2 cellular contexts compared by ENCODE assay signal in genomic region chr9:74858753-74859414, GRCh38.
TF ChIP-seq lines count a peak whose summit lies in the region.

No MANE protein-coding gene starts in this region.

TF ChIP-seq in IMR-90, 13 proteins besides CTCF, POLR2A, EP300 and RAD21:
- TF ChIP-seq BHLHE40 (IDR thresholded peaks at IDR 0.05; ENCODE audit: low read depth, low read length) = no peak
- TF ChIP-seq USF2 (IDR thresholded peaks at IDR 0.05; ENCODE audit: low read depth, low read length) = no peak
- TF ChIP-seq RCOR1 (IDR thresholded peaks at IDR 0.05; ENCODE audit: insufficient replicate concordance, low read length) = no peak
- 0 out of 2 replicates have a peak, but pooled peaks have one; percentile 40 for TF ChIP-seq NFE2L2 (IDR thresholded peaks at IDR 0.05; ENCODE audit: low read depth, low read length)
- TF ChIP-seq SMC3 (IDR thresholded peaks at IDR 0.05; ENCODE audit: low read depth, low read length) = no peak
- no peak for TF ChIP-seq MAZ (IDR thresholded peaks at IDR 0.05; ENCODE audit: borderline replicate concordance, low read depth, low read length)
- no peak for TF ChIP-seq ELK1 (IDR thresholded peaks at IDR 0.05; ENCODE audit: borderline replicate concordance, low read depth, low read length)
- no peak for TF ChIP-seq CHD1 (IDR thresholded peaks at IDR 0.05; ENCODE audit: low read depth, low read length)
- no peak for TF ChIP-seq CEBPB (IDR thresholded peaks at IDR 0.05; ENCODE audit: low read depth, low read length)

TF ChIP-seq in K562, 482 proteins besides CTCF, POLR2A, EP300 and RAD21 (continues in another document):
- TF ChIP-seq TSHZ1 (CRISPR knock-in tag; IDR thresholded peaks at IDR 0.05) (no peak), ZNF253 (CRISPR knock-in tag; conservative IDR thresholded peaks at IDR 0.05) (no peak), ZNF79 (CRISPR knock-in tag; IDR thresholded peaks at IDR 0.05; ENCODE audit: low read depth) (no peak), BACH1 (tag; IDR thresholded peaks at IDR 0.05) (peak; percentile 43; the same call in 1 of the 2 replicates), NR1H2 (CRISPR knock-in tag; IDR thresholded peaks at IDR 0.05) (no peak), ZNF124 (CRISPR knock-in tag; IDR thresholded peaks at IDR 0.05) (no peak), ZNF316 (IDR thresholded peaks at IDR 0.05) (peak; percentile 88), YY1 (IDR thresholded peaks at IDR 0.05; ENCODE audit: borderline replicate concordance in 1 of 3, control insufficient read depth in 1 of 3, extremely low read depth in 1 of 3, insufficient read depth in 3 of 3, insufficient read length in 1 of 3, insufficient replicate concordance in 2 of 3, low read depth in 1 of 3, low read length in 2 of 3) (no peak), SLC30A9 (CRISPR knock-in tag; IDR thresholded peaks at IDR 0.05) (no peak), PYGO2 (tag; IDR thresholded peaks at IDR 0.05) (no peak), NCOA1 (IDR thresholded peaks at IDR 0.05; ENCODE audit: low read depth) (no peak), SRSF9 (IDR thresholded peaks at IDR 0.05; ENCODE audit: borderline replicate concordance, low read depth, low read length) (no peak), SP2 (IDR thresholded peaks at IDR 0.05; ENCODE audit: extremely low read depth, low read depth, low read length, poor library complexity, severe bottlenecking) (no peak), E2F4 (CRISPR knock-in tag; IDR thresholded peaks at IDR 0.05; ENCODE audit: low read depth) (no peak), NFE2 (IDR thresholded peaks at IDR 0.05; ENCODE audit: low read depth) (peak; percentile 91), TEAD4 (IDR thresholded peaks at IDR 0.05; ENCODE audit: low read length) (no peak), TEAD4 (CRISPR knock-in tag; IDR thresholded peaks at IDR 0.05; ENCODE audit: borderline replicate concordance) (no peak), CTBP1 (IDR thresholded peaks at IDR 0.05; ENCODE audit: borderline replicate concordance) (no peak), MEIS2 (IDR thresholded peaks at IDR 0.05; ENCODE audit: partially characterized antibody) (no peak), ZNF655 (CRISPR knock-in tag; IDR thresholded peaks at IDR 0.05) (no peak), RBFOX2 (IDR thresholded peaks at IDR 0.05; ENCODE audit: low read depth, low read length) (no peak), ZNF197 (CRISPR knock-in tag; IDR thresholded peaks at IDR 0.05; ENCODE audit: low read depth) (no peak), RBM17 (IDR thresholded peaks at IDR 0.05; ENCODE audit: borderline replicate concordance, low read depth, low read length) (no peak), MAFK (IDR thresholded peaks at IDR 0.05; ENCODE audit: low read length) (peak; percentile 66; the same call in 1 of the 2 replicates), ZNF165 (CRISPR knock-in tag; IDR thresholded peaks at IDR 0.05; ENCODE audit: borderline replicate concordance) (no peak), C11orf30 (IDR thresholded peaks at IDR 0.05; ENCODE audit: low read depth) (peak; percentile 81), HNRNPUL1 (IDR thresholded peaks at IDR 0.05; ENCODE audit: low read length) (no peak), NFE2L1 (tag; IDR thresholded peaks at IDR 0.05; ENCODE audit: borderline replicate concordance, low read depth) (peak; percentile 79), NFXL1 (CRISPR knock-in tag; IDR thresholded peaks at IDR 0.05) (no peak), POLR2G (IDR thresholded peaks at IDR 0.05; ENCODE audit: low read depth, low read length) (no peak), PURB (CRISPR knock-in tag; IDR thresholded peaks at IDR 0.05; ENCODE audit: low read depth) (no peak), ZBTB5 (IDR thresholded peaks at IDR 0.05) (no peak), ZNF449 (CRISPR knock-in tag; IDR thresholded peaks at IDR 0.05) (no peak), USF1 (CRISPR knock-in tag; IDR thresholded peaks at IDR 0.05) (no peak), ZNF311 (CRISPR knock-in tag; IDR thresholded peaks at IDR 0.05) (no peak), RHOXF2B (CRISPR knock-in tag; conservative IDR thresholded peaks at IDR 0.05) (no peak), MAFF (IDR thresholded peaks at IDR 0.05; ENCODE audit: low read length) (peak; percentile 68; the same call in 1 of the 2 replicates), MTA2 (IDR thresholded peaks at IDR 0.05; ENCODE audit: low read depth) (no peak)
